In the genomic region with DNA sequence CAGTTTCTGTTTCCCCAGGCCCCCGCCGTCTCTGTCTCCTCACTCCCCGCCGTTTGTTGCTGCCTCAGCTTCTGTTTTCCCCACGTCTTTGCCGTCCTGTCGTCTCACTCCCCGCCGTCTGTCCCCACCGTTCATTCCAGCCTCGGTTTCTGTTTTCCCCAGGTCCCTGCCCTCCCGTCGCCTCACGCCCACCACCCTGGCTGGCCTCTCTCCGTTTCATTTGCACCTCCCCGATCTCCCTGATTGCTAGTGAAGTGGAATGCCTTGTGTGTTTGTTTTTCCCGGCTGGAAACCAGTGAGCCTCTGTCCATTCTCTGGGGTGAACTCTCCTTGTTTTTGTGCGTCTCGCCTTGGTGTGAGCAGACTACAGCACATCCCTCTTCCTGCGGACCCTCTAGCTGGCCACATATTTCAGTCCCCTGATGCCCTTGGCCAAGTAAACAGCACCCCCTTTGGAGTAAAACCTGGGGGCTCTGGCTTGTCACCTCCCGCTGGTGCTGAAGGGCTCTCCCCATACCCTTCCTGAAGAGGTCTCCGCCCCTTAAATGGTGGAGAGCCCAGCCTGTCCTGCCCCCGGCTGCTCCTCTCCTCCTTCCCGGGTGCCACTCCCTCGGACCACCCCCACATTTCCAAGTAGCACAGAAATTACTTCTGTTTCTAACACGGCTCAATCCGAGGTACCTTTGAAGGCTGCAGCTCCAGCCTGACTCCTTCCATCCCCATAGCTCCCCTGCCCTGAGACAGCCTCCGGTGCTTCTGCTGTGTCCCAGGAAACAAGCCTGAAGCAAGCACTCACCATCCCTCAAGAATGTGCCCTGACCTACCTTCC, we compare ENCODE assay signal across 17 cellular contexts. TPM values are rescaled to one million over a fixed set of nuclear protein-coding genes. Genes with fewer than 3 reads are reported as not detected.
DNase-seq lines count a peak whose midpoint lies in the region; ATAC-seq and TF ChIP-seq lines count a peak whose summit lies in the region.
"Had no signal": no experiment of that assay in that cellular context is flagged by ENCODE, and none has a peak within 500 bp of the region (broad histone marks: within the 10 kb centered on the region; RNA-seq: fewer than 3 reads in every experiment).

No MANE protein-coding gene starts in this region.

- H3K4me1 Mint-ChIP-seq in GM23338 = peaks cover 12% of the 10 kb centered on the region
- peaks cover 21% of the 10 kb centered on the region for H3K4me1 Mint-ChIP-seq in central memory CD8-positive, alpha-beta T cell

- no peak overlapping the region for H3K27ac Mint-ChIP-seq in GM23338
- H3K27ac Mint-ChIP-seq in central memory CD8-positive, alpha-beta T cell (ENCODE audit: low read depth) = peak overlapping the region; percentile 76
- H3K27ac Mint-ChIP-seq: activated T-cell treated with anti-CD3 and anti-CD28 coated beads, Interleukin-2, amount 50 U/mL, for 72 hours; T-helper 1 cell treated with Interleukin-12 subunit alpha and Interleukin-12 subunit beta and Interleukin-4 antibody, amounts not matched to agents 30 μg/mL and 1 μg/mL, for 36 hours had no signal

- 0 out of 2 replicates have a peak overlapping the region, but pooled peaks have one; percentile 23 for H2AFZ ChIP-seq in GM23338

- peak; percentile 53 for ATAC-seq in GM23338
- no peak for ATAC-seq in central memory CD8-positive, alpha-beta T cell (replicated peaks; ENCODE audit: extremely low read depth, poor library complexity, severe bottlenecking)
- ATAC-seq: activated T-cell treated with anti-CD3 and anti-CD28 coated beads, Interleukin-2, amount 50 U/mL, for 72 hours; gastrocnemius medialis; left cardiac atrium had no signal

- H3K4me1 ChIP-seq in GM23338 (ENCODE audit: insufficient read depth) (0 out of 2 replicates have a peak, but pooled peaks cover 4% of the 10 kb centered on the region), mesodermal cell (ENCODE audit: control insufficient read depth, insufficient read depth, low read length, poor library complexity, severe bottlenecking) (no peaks in the 10 kb centered on the region)
- H3K4me1 ChIP-seq: gastrocnemius medialis, Peyer's patch had no signal

- no peaks in the 10 kb centered on the region for H4K20me1 ChIP-seq in GM23338 (replicated peaks; ENCODE audit: insufficient read depth)

- no peaks in the 10 kb centered on the region for H3K9me2 ChIP-seq in GM23338 (ENCODE audit: insufficient read depth)

- H3K27ac ChIP-seq in GM23338 (ENCODE audit: low read depth) = no peak overlapping the region
- no peak overlapping the region for H3K27ac ChIP-seq in mesodermal cell (ENCODE audit: low read depth, low read length, severe bottlenecking)
- H3K27ac ChIP-seq: gastrocnemius medialis, Peyer's patch had no signal

- no peaks in the 10 kb centered on the region for H3K9me3 ChIP-seq in mesodermal cell (ENCODE audit: control insufficient read depth, low read length)
- H3K9me3 ChIP-seq: gastrocnemius medialis, Peyer's patch had no signal

- H3K4me2 ChIP-seq in GM23338 = peak overlapping the region; percentile 48; the same call in 1 of the 2 replicates

- no peaks in the 10 kb centered on the region for H3K79me2 ChIP-seq in GM23338 (replicated peaks; ENCODE audit: insufficient read depth)

- no peak for TF ChIP-seq CTCF in GM23338 (conservative IDR thresholded peaks at IDR 0.05; ENCODE audit: low read depth in 2 of 2)

- no peaks in the 10 kb centered on the region for H3K36me3 Mint-ChIP-seq in GM23338 (ENCODE audit: low read depth)
- H3K36me3 Mint-ChIP-seq in central memory CD8-positive, alpha-beta T cell (ENCODE audit: insufficient read depth) = no peaks in the 10 kb centered on the region
- H3K36me3 Mint-ChIP-seq: IgD-negative memory B cell had no signal

- H3K9me3 Mint-ChIP-seq in GM23338 = no peaks in the 10 kb centered on the region
- no peaks in the 10 kb centered on the region for H3K9me3 Mint-ChIP-seq in central memory CD8-positive, alpha-beta T cell
- H3K9me3 Mint-ChIP-seq: activated T-cell treated with anti-CD3 and anti-CD28 coated beads, Interleukin-2, amount 50 U/mL, for 72 hours; IgD-negative memory B cell; neural crest cell; T-helper 1 cell treated with Interleukin-12 subunit alpha and Interleukin-12 subunit beta and Interleukin-4 antibody, amounts not matched to agents 30 μg/mL and 1 μg/mL, for 36 hours had no signal

- no peak overlapping the region for H3K4me3 ChIP-seq in GM23338
- peak overlapping the region; percentile 19 for H3K4me3 ChIP-seq in mesodermal cell (ENCODE audit: extremely low read depth, insufficient read depth, low read length, poor library complexity, severe bottlenecking)
- H3K4me3 ChIP-seq: gastrocnemius medialis, Peyer's patch had no signal

- 25 to 30% methylated on average over 18 to 22 of the region's 28 CpGs for WGBS in mesodermal cell (ENCODE audit: insufficient coverage in 2 of 2), 2 experiments

- H3K36me3 ChIP-seq in GM23338 (ENCODE audit: insufficient read depth) (no peaks in the 10 kb centered on the region), mesodermal cell (ENCODE audit: control insufficient read depth, insufficient read depth, low read length) (no peaks in the 10 kb centered on the region)
- H3K36me3 ChIP-seq: gastrocnemius medialis, Peyer's patch had no signal

- DNase-seq in GM23338 (ENCODE audit: low spot score) = no peak
- DNase-seq in central memory CD8-positive, alpha-beta T cell (ENCODE audit: low spot score in 2 of 2) = no peak
- DNase-seq in NOMO-1 treated with DMSO at 0.1 percent for 48 hours (lab: John Stamatoyannopoulos, UW; ENCODE audit: unreplicated experiment) = no peak
- no peak for DNase-seq in midbrain (lab: John Stamatoyannopoulos, UW)
- no peak for DNase-seq in EL
- DNase-seq: activated CD4-positive, alpha-beta T cell treated with anti-CD3 and anti-CD28 coated beads for 4 hours; activated T-cell treated with anti-CD3 and anti-CD28 coated beads, Interleukin-2, amount 50 U/mL, for 72 hours; left cardiac atrium; NCI-H1436; substantia nigra had no signal

- peaks cover 8% of the 10 kb centered on the region for H3K27me3 Mint-ChIP-seq in GM23338 (ENCODE audit: insufficient read depth, low read depth, poor library complexity)
- no peaks in the 10 kb centered on the region for H3K27me3 Mint-ChIP-seq in central memory CD8-positive, alpha-beta T cell
- H3K27me3 Mint-ChIP-seq: IgD-negative memory B cell had no signal

- H3K27me3 ChIP-seq in GM23338 (ENCODE audit: insufficient read depth) = no peaks in the 10 kb centered on the region
- H3K27me3 ChIP-seq: gastrocnemius medialis, Peyer's patch had no signal

- H3K4me3 Mint-ChIP-seq in GM23338 = peak overlapping the region; percentile 52
- no peak overlapping the region for H3K4me3 Mint-ChIP-seq in central memory CD8-positive, alpha-beta T cell
- H3K4me3 Mint-ChIP-seq: activated T-cell treated with anti-CD3 and anti-CD28 coated beads, Interleukin-2, amount 50 U/mL, for 72 hours; IgD-negative memory B cell; neural crest cell; T-helper 1 cell treated with Interleukin-12 subunit alpha and Interleukin-12 subunit beta and Interleukin-4 antibody, amounts not matched to agents 30 μg/mL and 1 μg/mL, for 36 hours had no signal

- no peaks in the 10 kb centered on the region for H3F3A ChIP-seq in GM23338 (replicated peaks; ENCODE audit: low read depth)

TF ChIP-seq in GM23338, 12 proteins besides CTCF, POLR2A, EP300 and RAD21 (continues in another document):
- TF ChIP-seq POLR2AphosphoS5 (IDR thresholded peaks at IDR 0.05; ENCODE audit: low read depth) = no peak
- TF ChIP-seq, protein P1, sequence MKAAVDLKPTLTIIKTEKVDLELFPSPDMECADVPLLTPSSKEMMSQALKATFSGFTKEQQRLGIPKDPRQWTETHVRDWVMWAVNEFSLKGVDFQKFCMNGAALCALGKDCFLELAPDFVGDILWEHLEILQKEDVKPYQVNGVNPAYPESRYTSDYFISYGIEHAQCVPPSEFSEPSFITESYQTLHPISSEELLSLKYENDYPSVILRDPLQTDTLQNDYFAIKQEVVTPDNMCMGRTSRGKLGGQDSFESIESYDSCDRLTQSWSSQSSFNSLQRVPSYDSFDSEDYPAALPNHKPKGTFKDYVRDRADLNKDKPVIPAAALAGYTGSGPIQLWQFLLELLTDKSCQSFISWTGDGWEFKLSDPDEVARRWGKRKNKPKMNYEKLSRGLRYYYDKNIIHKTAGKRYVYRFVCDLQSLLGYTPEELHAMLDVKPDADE (IDR thresholded peaks at IDR 0.05) = no peak
- TF ChIP-seq EZH2 (IDR thresholded peaks at IDR 0.05; ENCODE audit: low read depth, unreplicated experiment) = no peak
- TF ChIP-seq ZNF331 (CRISPR knock-in tag; IDR thresholded peaks at IDR 0.05; ENCODE audit: low read depth) = no peak
- no peak for TF ChIP-seq ZNF114 (CRISPR knock-in tag; IDR thresholded peaks at IDR 0.05)
- TF ChIP-seq EZH2phosphoT487 (IDR thresholded peaks at IDR 0.05; ENCODE audit: unreplicated experiment) = no peak
- no peak for TF ChIP-seq NANOG (IDR thresholded peaks at IDR 0.05; ENCODE audit: borderline replicate concordance)

RNA-seq across cellular contexts. Expression of a gene that starts 13.2 kb away (rescaled TPM):
- total RNA-seq in GM23338 (2014; rRNA removed; shearing (Covaris generic)) = 4.2 and 11.4 TPM in 2 replicates
- polyA plus RNA-seq in GM23338 (2016; fragmentation: Nextera tagmentation; extraction: Ambion mirVana) = 6.5 and 8.0 TPM in 2 replicates
- 12.8 TPM for polyA plus RNA-seq in mesodermal cell (2013, experiment 1 of 2)
- polyA plus RNA-seq in mesodermal cell (2013, experiment 2 of 2) = 10.8 TPM

RNA-seq across cellular contexts. Expression of a gene that starts 13.4 kb away (rescaled TPM):
- total RNA-seq in GM23338 (2014; rRNA removed; shearing (Covaris generic)) = 88.6 and 124 TPM in 2 replicates
- 47.9 and 48.5 TPM in 2 replicates for polyA plus RNA-seq in GM23338 (2016; fragmentation: Nextera tagmentation; extraction: Ambion mirVana)
- 59.2 TPM for polyA plus RNA-seq in mesodermal cell (2013, experiment 1 of 2)
- 53.6 TPM for polyA plus RNA-seq in mesodermal cell (2013, experiment 2 of 2)

RNA-seq across cellular contexts. Expression of a gene that starts 27.9 kb away (rescaled TPM):
- 18.6 and 22.4 TPM in 2 replicates for total RNA-seq in GM23338 (2014; rRNA removed; shearing (Covaris generic))
- polyA plus RNA-seq in GM23338 (2016; fragmentation: Nextera tagmentation; extraction: Ambion mirVana) = 3.4 and 4.0 TPM in 2 replicates
- 11.0 TPM for polyA plus RNA-seq in mesodermal cell (2013, experiment 1 of 2)
- polyA plus RNA-seq in mesodermal cell (2013, experiment 2 of 2) = 8.0 TPM

RNA-seq across cellular contexts. Expression of a gene that starts 41.4 kb away (rescaled TPM):
- 0.62 and 6.1 TPM in 2 replicates for total RNA-seq in GM23338 (2014; rRNA removed; shearing (Covaris generic))
- 0.80 and 1.3 TPM in 2 replicates for polyA plus RNA-seq in GM23338 (2016; fragmentation: Nextera tagmentation; extraction: Ambion mirVana)
- polyA plus RNA-seq in mesodermal cell (2013, experiment 1 of 2) = 2.2 TPM
- polyA plus RNA-seq in mesodermal cell (2013, experiment 2 of 2) = 2.7 TPM

RNA-seq across cellular contexts. Expression of a gene that starts 47.7 kb away (rescaled TPM):
- 0.10 and 0.16 TPM in 2 replicates for total RNA-seq in GM23338 (2014; rRNA removed; shearing (Covaris generic))
- 0.07 and 0.27 TPM in 2 replicates for polyA plus RNA-seq in GM23338 (2016; fragmentation: Nextera tagmentation; extraction: Ambion mirVana)
- not detected for polyA plus RNA-seq in mesodermal cell (2013, experiment 1 of 2)
- polyA plus RNA-seq in mesodermal cell (2013, experiment 2 of 2) = not detected
- total RNA-seq: activated T-cell treated with anti-CD3 and anti-CD28 coated beads, Interleukin-2, amount 50 U/mL, for 72 hours; skeletal muscle tissue had no signal
